Comparison of ENCODE assay signal across 32 cellular contexts in genomic region chr2:118232391-118233255, GRCh38.
"Had no signal": no experiment of that assay in that cellular context is flagged by ENCODE, and none has a peak within 500 bp of the region (broad histone marks: within the 10 kb centered on the region; RNA-seq: fewer than 3 reads in every experiment).

No MANE protein-coding gene starts in this region.

- H3K9me3 ChIP-seq: esophagus squamous epithelium, heart right ventricle, left ventricle myocardium inferior, psoas muscle, uterus had no signal

- H3K27me3 ChIP-seq: uterus had no signal

- H3K27ac ChIP-seq: esophagus squamous epithelium, heart right ventricle, left ventricle myocardium inferior, parathyroid adenoma, psoas muscle, sigmoid colon, uterus, WERI-Rb-1 had no signal

- H3K4me1 Mint-ChIP-seq: activated CD4-positive, alpha-beta T cell treated with anti-CD3 and anti-CD28 coated beads, Interleukin-2, amount 10 ng/mL, durations not matched to agents 24 days and 14 days; activated naive CD4-positive, alpha-beta T cell treated with anti-CD3 and anti-CD28 coated beads, Interleukin-2, amount 50 U/mL, for 24 hours; activated naive CD8-positive, alpha-beta T cell treated with anti-CD3 and anti-CD28 coated beads, Interleukin-2, amount 50 U/mL, for 24 hours; stimulated activated memory B cell treated with anti-CD40 and anti-IgM and Interleukin-4, amounts not matched to agents 10 μg/mL and 1 μg/mL and 100 μg/mL, for 72 hours; stimulated activated naive CD8-positive, alpha-beta T cell treated with anti-CD3 and anti-CD28 coated beads, Interleukin-15, amount 100 ng/mL, for 72 hours had no signal

- H3K9me3 Mint-ChIP-seq: activated CD8-positive, alpha-beta T cell treated with anti-CD3 and anti-CD28 coated beads for 36 hours; activated naive CD4-positive, alpha-beta T cell treated with anti-CD3 and anti-CD28 coated beads, Interleukin-2, amount 50 U/mL, for 24 hours; activated naive CD8-positive, alpha-beta T cell treated with anti-CD3 and anti-CD28 coated beads, Interleukin-2, amount 50 U/mL, for 24 hours; activated T-cell treated with anti-CD3 and anti-CD28 coated beads, Interleukin-2, amount 50 U/mL, for 4 hours; activated T-helper 2 cell treated with anti-CD3 and anti-CD28 coated beads, Interferon-gamma antibody, Interleukin-2, Interleukin-4, amounts not matched to agents 10 μg/mL and 5 μg/mL and 100 μg/mL, durations not matched to agents 14 hours and 24 hours and 36 hours; endodermal cell; stimulated activated memory B cell treated with anti-CD40 and anti-IgM and Interleukin-4, amounts not matched to agents 10 μg/mL and 1 μg/mL and 100 μg/mL, for 72 hours; type B pancreatic cell had no signal

- H3K36me3 Mint-ChIP-seq: activated naive CD4-positive, alpha-beta T cell treated with anti-CD3 and anti-CD28 coated beads, Interleukin-2, amount 50 U/mL, for 24 hours; naive B cell; stimulated activated memory B cell treated with anti-CD40 and anti-IgM and Interleukin-4, amounts not matched to agents 10 μg/mL and 1 μg/mL and 100 μg/mL, for 72 hours; type B pancreatic cell had no signal

- H3K36me3 ChIP-seq: esophagus squamous epithelium, heart right ventricle, left ventricle myocardium inferior, sigmoid colon, uterus, WERI-Rb-1 had no signal

- H3K27ac Mint-ChIP-seq: activated CD4-positive, alpha-beta T cell treated with anti-CD3 and anti-CD28 coated beads, Interleukin-2, amount 10 ng/mL, durations not matched to agents 24 days and 14 days; activated CD8-positive, alpha-beta T cell treated with anti-CD3 and anti-CD28 coated beads for 36 hours; activated naive CD4-positive, alpha-beta T cell treated with anti-CD3 and anti-CD28 coated beads, Interleukin-2, amount 50 U/mL, for 24 hours; activated naive CD8-positive, alpha-beta T cell treated with anti-CD3 and anti-CD28 coated beads, Interleukin-2, amount 50 U/mL, for 24 hours; activated T-helper 2 cell treated with anti-CD3 and anti-CD28 coated beads, Interferon-gamma antibody, Interleukin-2, Interleukin-4, amounts not matched to agents 10 μg/mL and 5 μg/mL and 100 μg/mL, durations not matched to agents 14 hours and 24 hours and 36 hours; endodermal cell; stimulated activated memory B cell treated with anti-CD40 and anti-IgM and Interleukin-4, amounts not matched to agents 10 μg/mL and 1 μg/mL and 100 μg/mL, for 72 hours; T-helper 17 cell; type B pancreatic cell had no signal

- H3K9ac ChIP-seq: parathyroid adenoma had no signal

- H3K4me3 ChIP-seq: esophagus squamous epithelium, heart right ventricle, left ventricle myocardium inferior, lung, psoas muscle, sigmoid colon, uterus had no signal

- H3K4me1 ChIP-seq: esophagus squamous epithelium, heart right ventricle, left ventricle myocardium inferior, psoas muscle, sigmoid colon, uterus had no signal

- H3K79me2 ChIP-seq: parathyroid adenoma had no signal

- ATAC-seq: activated CD4-positive, CD25-positive, alpha-beta regulatory T cell treated with anti-CD3 and anti-CD28 coated beads, Interleukin-2, amount 50 U/mL, for 24 hours; activated CD8-positive, alpha-beta T cell treated with anti-CD3 and anti-CD28 coated beads for 36 hours; activated naive CD8-positive, alpha-beta T cell treated with anti-CD3 and anti-CD28 coated beads, Interleukin-2, amount 50 U/mL, for 24 hours; activated T-cell treated with anti-CD3 and anti-CD28 coated beads, Interleukin-2, amount 50 U/mL, for 4 hours; heart right ventricle; psoas muscle; stimulated activated memory B cell treated with anti-CD40 and anti-IgM and Interleukin-4, amounts not matched to agents 10 μg/mL and 1 μg/mL and 100 μg/mL, for 72 hours; stimulated activated naive CD8-positive, alpha-beta T cell treated with anti-CD3 and anti-CD28 coated beads, Interleukin-15, amount 100 ng/mL, for 72 hours; T-helper 17 cell had no signal

- H3K4me3 Mint-ChIP-seq: activated CD4-positive, alpha-beta T cell treated with anti-CD3 and anti-CD28 coated beads, Interleukin-2, amount 10 ng/mL, durations not matched to agents 24 days and 14 days; activated CD8-positive, alpha-beta T cell treated with anti-CD3 and anti-CD28 coated beads for 36 hours; activated naive CD4-positive, alpha-beta T cell treated with anti-CD3 and anti-CD28 coated beads, Interleukin-2, amount 50 U/mL, for 24 hours; activated naive CD8-positive, alpha-beta T cell treated with anti-CD3 and anti-CD28 coated beads, Interleukin-2, amount 50 U/mL, for 24 hours; activated T-cell treated with anti-CD3 and anti-CD28 coated beads, Interleukin-2, amount 50 U/mL, for 4 hours; endodermal cell; stimulated activated memory B cell treated with anti-CD40 and anti-IgM and Interleukin-4, amounts not matched to agents 10 μg/mL and 1 μg/mL and 100 μg/mL, for 72 hours; stimulated activated naive CD8-positive, alpha-beta T cell treated with anti-CD3 and anti-CD28 coated beads, Interleukin-15, amount 100 ng/mL, for 72 hours; T-helper 17 cell; type B pancreatic cell had no signal

- DNase-seq: activated CD4-positive, alpha-beta T cell treated with anti-CD3 and anti-CD28 coated beads, Interleukin-2, amount 10 ng/mL, durations not matched to agents 24 days and 14 days; activated CD8-positive, alpha-beta T cell treated with anti-CD3 and anti-CD28 coated beads for 36 hours; activated naive CD8-positive, alpha-beta T cell treated with anti-CD3 and anti-CD28 coated beads, Interleukin-2, amount 50 U/mL, for 24 hours; activated T-cell treated with anti-CD3 and anti-CD28 coated beads, Interleukin-2, amount 50 U/mL, for 4 hours; amygdala; central memory CD4-positive, alpha-beta T cell; endodermal cell; esophagus squamous epithelium; foreskin melanocyte; heart right ventricle; kidney glomerular epithelial cell; left ventricle myocardium inferior; naive B cell; occipital lobe; psoas muscle; sigmoid colon; small intestine; stimulated activated CD4-positive, alpha-beta T cell treated with anti-CD3 and anti-CD28 coated beads, Interleukin-4, amount 100 ng/mL, for 4 hours; stimulated activated CD8-positive, alpha-beta memory T cell treated with anti-CD3 and anti-CD28 coated beads, Interleukin-4, amount 100 ng/mL, for 48 hours; stimulated activated naive CD8-positive, alpha-beta T cell treated with anti-CD3 and anti-CD28 coated beads, Interleukin-15, amount 100 ng/mL, for 72 hours; substantia nigra; T-helper 17 cell; T1000; uterus; WERI-Rb-1 had no signal
